22 cellular contexts compared by ENCODE assay signal in genomic region chr7:103317009-103317408, GRCh38. TPM values are rescaled to one million over a fixed set of nuclear protein-coding genes. Genes with fewer than 3 reads are reported as not detected.
A peak's percentile ranks its signal among the peaks of the same experiment; 100 is the strongest.
DNase-seq lines count a peak whose midpoint lies in the region; ATAC-seq and TF ChIP-seq lines count a peak whose summit lies in the region.
"Had no signal": no experiment of that assay in that cellular context is flagged by ENCODE, and none has a peak within 500 bp of the region (broad histone marks: within the 10 kb centered on the region; RNA-seq: fewer than 3 reads in every experiment).

No MANE protein-coding gene starts in this region.

- peaks cover 7% of the 10 kb centered on the region for H3K4me1 Mint-ChIP-seq in activated CD4-positive, alpha-beta T cell treated with anti-CD3 and anti-CD28 coated beads for 36 hours
- H3K4me1 Mint-ChIP-seq in Calu3 (ENCODE audit: low read depth, unreplicated experiment): no peaks in the 10 kb centered on the region
- H3K4me1 Mint-ChIP-seq in activated naive CD8-positive, alpha-beta T cell treated with anti-CD3 and anti-CD28 coated beads for 36 hours: peaks cover 12% of the 10 kb centered on the region
- H3K4me1 Mint-ChIP-seq: GM23338, nephron had no signal

- H3K27ac Mint-ChIP-seq in activated CD4-positive, alpha-beta T cell treated with anti-CD3 and anti-CD28 coated beads for 36 hours: peak overlapping the region; percentile 71
- peak overlapping the region; percentile 16 for H3K27ac Mint-ChIP-seq in Calu3 (ENCODE audit: unreplicated experiment)
- H3K27ac Mint-ChIP-seq in activated naive CD8-positive, alpha-beta T cell treated with anti-CD3 and anti-CD28 coated beads for 36 hours: peak overlapping the region; percentile 19
- H3K27ac Mint-ChIP-seq: activated T-helper 2 cell treated with anti-CD3 and anti-CD28 coated beads, Interferon-gamma antibody, Interleukin-2, Interleukin-4, amounts not matched to agents 10 μg/mL and 5 μg/mL and 100 μg/mL, durations not matched to agents 14 hours and 24 hours and 36 hours; GM23338 had no signal

- CTCF ChIA-PET in activated CD4-positive, alpha-beta T cell treated with anti-CD3 and anti-CD28 coated beads for 36 hours (lab: Charles Lee): interaction anchor here (0.7 kb wide), 1 partner anchor 14 kb away, joined by 3 read pairs; no protein-coding TSS in a partner anchor
- CTCF ChIA-PET in Calu3 (lab: Charles Lee): no interaction called here

- H3K36me3 Mint-ChIP-seq in activated CD4-positive, alpha-beta T cell treated with anti-CD3 and anti-CD28 coated beads for 36 hours (ENCODE audit: low read depth): peaks cover 58% of the 10 kb centered on the region
- H3K36me3 Mint-ChIP-seq in Calu3 (ENCODE audit: insufficient read depth, unreplicated experiment): peaks cover 22% of the 10 kb centered on the region
- H3K36me3 Mint-ChIP-seq in activated naive CD8-positive, alpha-beta T cell treated with anti-CD3 and anti-CD28 coated beads for 36 hours: peaks cover 41% of the 10 kb centered on the region

- intact Hi-C loops in activated CD4-positive, alpha-beta T cell treated with anti-CD3 and anti-CD28 coated beads for 36 hours (cut with DNase I, micrococcal nuclease): no loop called here
- intact Hi-C loops in Calu3 (cut with micrococcal nuclease; ENCODE audit: unreplicated experiment): no loop called here

- BruUV-seq in Calu3 (replicated peaks; lab: Mats Ljungman, UMichigan): no TSS peak

- H3K4me3 Mint-ChIP-seq in activated CD4-positive, alpha-beta T cell treated with anti-CD3 and anti-CD28 coated beads for 36 hours: no peak overlapping the region
- no peak overlapping the region for H3K4me3 Mint-ChIP-seq in Calu3 (ENCODE audit: low read depth, unreplicated experiment)
- no peak overlapping the region for H3K4me3 Mint-ChIP-seq in activated naive CD8-positive, alpha-beta T cell treated with anti-CD3 and anti-CD28 coated beads for 36 hours
- H3K4me3 Mint-ChIP-seq: GM23338, nephron had no signal

- H3K9me3 Mint-ChIP-seq in activated CD4-positive, alpha-beta T cell treated with anti-CD3 and anti-CD28 coated beads for 36 hours (ENCODE audit: low read depth): no peaks in the 10 kb centered on the region
- H3K9me3 Mint-ChIP-seq in Calu3 (ENCODE audit: low read depth, unreplicated experiment): no peaks in the 10 kb centered on the region
- H3K9me3 Mint-ChIP-seq in activated naive CD8-positive, alpha-beta T cell treated with anti-CD3 and anti-CD28 coated beads for 36 hours: no peaks in the 10 kb centered on the region
- H3K9me3 Mint-ChIP-seq: activated T-helper 2 cell treated with anti-CD3 and anti-CD28 coated beads, Interferon-gamma antibody, Interleukin-2, Interleukin-4, amounts not matched to agents 10 μg/mL and 5 μg/mL and 100 μg/mL, durations not matched to agents 14 hours and 24 hours and 36 hours; GM23338; nephron had no signal

- no peaks in the 10 kb centered on the region for H3K27me3 Mint-ChIP-seq in activated CD4-positive, alpha-beta T cell treated with anti-CD3 and anti-CD28 coated beads for 36 hours
- no peaks in the 10 kb centered on the region for H3K27me3 Mint-ChIP-seq in Calu3 (ENCODE audit: unreplicated experiment)
- no peaks in the 10 kb centered on the region for H3K27me3 Mint-ChIP-seq in activated naive CD8-positive, alpha-beta T cell treated with anti-CD3 and anti-CD28 coated beads for 36 hours

- DNase-seq in activated CD4-positive, alpha-beta T cell treated with anti-CD3 and anti-CD28 coated beads for 36 hours: no peak
- no peak for DNase-seq in activated CD4-positive, alpha-beta T cell treated with anti-CD3 and anti-CD28 coated beads, Interleukin-2, amount 50 U/mL, for 1 hour
- DNase-seq in Calu3: no peak
- no peak for DNase-seq in activated naive CD8-positive, alpha-beta T cell treated with anti-CD3 and anti-CD28 coated beads for 36 hours
- peak; percentile 18 for DNase-seq in kidney tubule cell (ENCODE audit: low spot score)
- DNase-seq in MV-4-11 (lab: John Stamatoyannopoulos, UW): no peak
- DNase-seq in SK-N-DZ (ENCODE audit: low spot score): no peak
- DNase-seq in mucosa of gallbladder (ENCODE audit: low spot score): no peak
- DNase-seq: 8988T; activated CD4-positive, alpha-beta T cell treated with anti-CD3 and anti-CD28 coated beads, Interleukin-2, amount 50 U/mL, for 48 hours; aorta; BE2C; cerebellar nuclear complex; heart left ventricle; mammary epithelial cell; NCI-H1417 treated with DMSO at 0.1 percent for 48 hours; NCI-H524; posterior cingulate gyrus; stimulated activated CD4-positive, alpha-beta T cell treated with anti-CD3 and anti-CD28 coated beads, Interleukin-1b, Interleukin-23, amount 100 ng/mL, for 48 hours had no signal

- TF ChIP-seq CTCF in Calu3 (IDR thresholded peaks at IDR 0.05; ENCODE audit: unreplicated experiment): no peak

- POLR2A ChIA-PET in activated CD4-positive, alpha-beta T cell treated with anti-CD3 and anti-CD28 coated beads for 36 hours (lab: Charles Lee): no interaction called here

- ATAC-seq in activated CD4-positive, alpha-beta T cell treated with anti-CD3 and anti-CD28 coated beads for 36 hours: no peak
- ATAC-seq: GM23338 had no signal

RNA-seq across cellular contexts. Expression of gene PMPCB, which starts 19.8 kb away (rescaled TPM):
- total RNA-seq in activated CD4-positive, alpha-beta T cell treated with anti-CD3 and anti-CD28 coated beads for 36 hours: 10 to 100 TPM; 70.7 to 86.9 TPM
- 34.2 and 34.4 TPM in 2 replicates for total RNA-seq in Calu3 (2022)
- total RNA-seq in activated naive CD8-positive, alpha-beta T cell treated with anti-CD3 and anti-CD28 coated beads for 36 hours: 10 to 100 TPM; 90.3 to 91.9 TPM
- 162 and 166 TPM in 2 replicates for polyA plus RNA-seq in SK-N-DZ (2014; cell fraction: cytosol; rRNA removed)
- 184 and 214 TPM in 2 replicates for polyA plus RNA-seq in SK-N-DZ (2014; cell fraction: nucleus; rRNA removed)
- total RNA-seq in mucosa of gallbladder: 50.8 TPM

RNA-seq across cellular contexts. Expression of gene DNAJC2, which starts 27.6 kb away (rescaled TPM):
- total RNA-seq in activated CD4-positive, alpha-beta T cell treated with anti-CD3 and anti-CD28 coated beads for 36 hours: 10 to 100 TPM; 50.0 to 56.2 TPM
- 33.3 and 33.8 TPM in 2 replicates for total RNA-seq in Calu3 (2022)
- 10 to 100 TPM; 61.5 to 66.8 TPM for total RNA-seq in activated naive CD8-positive, alpha-beta T cell treated with anti-CD3 and anti-CD28 coated beads for 36 hours
- 24.1 and 29.6 TPM in 2 replicates for polyA plus RNA-seq in SK-N-DZ (2014; cell fraction: cytosol; rRNA removed)
- polyA plus RNA-seq in SK-N-DZ (2014; cell fraction: nucleus; rRNA removed): 96.6 and 123 TPM in 2 replicates
- 12.0 TPM for total RNA-seq in mucosa of gallbladder

RNA-seq across cellular contexts. Expression of gene PSMC2, which starts 30.4 kb away (rescaled TPM):
- total RNA-seq in activated CD4-positive, alpha-beta T cell treated with anti-CD3 and anti-CD28 coated beads for 36 hours: 100 to 1,000 TPM; 145 to 161 TPM
- total RNA-seq in Calu3 (2022) (105 and 114 TPM in 2 replicates), mucosa of gallbladder (92.8 TPM)
- total RNA-seq in activated naive CD8-positive, alpha-beta T cell treated with anti-CD3 and anti-CD28 coated beads for 36 hours: 100 to 1,000 TPM; 168 to 170 TPM
- 307 and 316 TPM in 2 replicates for polyA plus RNA-seq in SK-N-DZ (2014; cell fraction: cytosol; rRNA removed)
- 204 and 245 TPM in 2 replicates for polyA plus RNA-seq in SK-N-DZ (2014; cell fraction: nucleus; rRNA removed)

Comparison
In these comparisons a context has a peak if more than half of its experiments do, and no peak if none do; other contexts are left out.
1. H3K27ac Mint-ChIP-seq: peak in every context shown above with its lines; median percentile 71 in activated CD4-positive, alpha-beta T cell treated with anti-CD3 and anti-CD28 coated beads for 36 hours; 19 in activated naive CD8-positive, alpha-beta T cell treated with anti-CD3 and anti-CD28 coated beads for 36 hours; 16 in Calu3.